ENCODE assay signal across 14 cellular contexts in the genomic region with DNA sequence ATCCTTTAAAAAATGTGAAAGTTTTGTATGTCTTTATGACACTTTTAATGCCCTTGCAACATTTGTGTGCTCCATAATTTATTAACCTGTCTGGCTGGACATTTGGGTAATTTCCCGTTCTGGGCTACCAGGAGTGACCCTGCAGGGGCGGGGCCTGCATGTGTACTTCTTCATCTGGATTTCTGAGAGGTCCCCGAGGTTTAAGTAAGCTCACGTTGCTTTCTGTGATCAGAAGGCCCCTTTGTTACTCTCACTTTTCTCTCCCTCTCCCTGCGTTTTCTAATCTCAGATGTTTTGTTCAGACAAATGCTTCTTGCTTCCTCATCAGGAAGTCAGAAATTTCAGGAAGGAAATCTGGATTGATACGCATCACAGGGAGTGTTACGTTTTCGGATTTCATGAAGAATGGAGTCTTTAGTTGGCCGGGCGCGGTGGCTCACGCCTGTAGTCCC.
A peak's percentile ranks its signal among the peaks of the same experiment; 100 is the strongest.
DNase-seq lines count a peak whose midpoint lies in the region; ATAC-seq and TF ChIP-seq lines count a peak whose summit lies in the region.
"Had no signal": no experiment of that assay in that cellular context is flagged by ENCODE, and none has a peak within 500 bp of the region (broad histone marks: within the 10 kb centered on the region; RNA-seq: fewer than 3 reads in every experiment).

No MANE protein-coding gene starts in this region.

- in situ Hi-C loops in gastrocnemius medialis (cut with MboI; ENCODE audit: low sequenced_read_pairs in 4 of 4) = no loop called here

- H3K9ac ChIP-seq in HUES48 (ENCODE audit: low read depth, low read length) = 0 out of 2 replicates have a peak overlapping the region, but pooled peaks have one; percentile 14

- TF ChIP-seq CTCF in breast epithelium (IDR thresholded peaks at IDR 0.05) (no peak), gastrocnemius medialis (IDR thresholded peaks at IDR 0.05 in 4 of 5, conservative IDR thresholded peaks at IDR 0.05 in 1 of 5) (no peak)

- H3K27ac ChIP-seq in HUES48 (ENCODE audit: low read depth, low read length) (peak overlapping the region; percentile 85), breast epithelium (peak overlapping the region; percentile 95 to 96), gastrocnemius medialis (peak overlapping the region; percentile 66 to 96 (median 82))

- H3K9me3 ChIP-seq in HUES48 (ENCODE audit: control insufficient read depth, insufficient read depth, low read length) (no peaks in the 10 kb centered on the region), breast epithelium (no peaks in the 10 kb centered on the region), gastrocnemius medialis (no peaks in the 10 kb centered on the region)
- H3K9me3 ChIP-seq: MG63 had no signal

- H3K36me3 ChIP-seq in HUES48 (ENCODE audit: control insufficient read depth, insufficient read depth, low read length) = no peaks in the 10 kb centered on the region
- no peaks in the 10 kb centered on the region for H3K36me3 ChIP-seq in breast epithelium
- H3K36me3 ChIP-seq in gastrocnemius medialis = peaks cover 0 to 5% of the 10 kb centered on the region in 2 donors
- H3K36me3 ChIP-seq: MG63 had no signal

- H3K4me1 ChIP-seq in HUES48 (ENCODE audit: control insufficient read depth, insufficient read depth, low read length) = peaks cover 14% of the 10 kb centered on the region
- peaks cover 3 to 4% of the 10 kb centered on the region in 2 donors for H3K4me1 ChIP-seq in breast epithelium
- H3K4me1 ChIP-seq in gastrocnemius medialis = peaks cover 16 to 38% of the 10 kb centered on the region in 2 donors

- DNase-seq in breast epithelium (ENCODE audit: low spot score in 2 of 2) (peak in 1 of 2 donors; percentile 62), left colon (peak; percentile 54 to 58), gastrocnemius medialis (no peak), NCI-H1694 (lab: John Stamatoyannopoulos, UW) (no peak), NCI-H2171 (lab: John Stamatoyannopoulos, UW) (no peak)
- DNase-seq: activated CD4-positive, alpha-beta T cell treated with anti-CD3 and anti-CD28 coated beads, Interleukin-2, amount 50 U/mL, for 4 hours; activated effector memory CD4-positive, alpha-beta T cell treated with anti-CD3 and anti-CD28 coated beads, Interleukin-2, amount 50 U/mL, for 16 hours; MG63; natural killer cell; stimulated activated CD4-positive, alpha-beta T cell treated with anti-CD3 and anti-CD28 coated beads, Interleukin-1b, Interleukin-23, amount 100 ng/mL, for 48 hours; SW 1271 had no signal

- TF ChIP-seq POLR2A in breast epithelium (IDR thresholded peaks at IDR 0.05) (no peak), gastrocnemius medialis (IDR thresholded peaks at IDR 0.05) (no peak)

- intact Hi-C loops in breast epithelium (cut with DNase I; ENCODE audit: low total_unique reads) (no loop called here), left colon (cut with DNase I, micrococcal nuclease) (no loop called here), gastrocnemius medialis (cut with DNase I; ENCODE audit: low total_unique reads) (loop anchor here (1.0 kb wide), 1 partner anchor 9 kb away; no protein-coding TSS in a partner anchor)

- H3K4me3 ChIP-seq in HUES48 (ENCODE audit: low read depth, low read length) (no peak overlapping the region), breast epithelium (peak overlapping the region in 1 of 3 donors; percentile 12), gastrocnemius medialis (no peak overlapping the region)
- H3K4me3 ChIP-seq: MG63 had no signal

- H3K27me3 ChIP-seq in HUES48 (ENCODE audit: control insufficient read depth, insufficient read depth, low read length) (no peaks in the 10 kb centered on the region), breast epithelium (no peaks in the 10 kb centered on the region), gastrocnemius medialis (no peaks in the 10 kb centered on the region)
- H3K27me3 ChIP-seq: MG63 had no signal

- ATAC-seq in left colon (peak; percentile 54), gastrocnemius medialis (no peak), HG03025 (IDR thresholded peaks at IDR 0.05; ENCODE audit: low FRiP score, unreplicated experiment) (no peak), HG02981 (IDR thresholded peaks at IDR 0.05; ENCODE audit: unreplicated experiment) (no peak)
- ATAC-seq: natural killer cell had no signal

Comparison
In these comparisons a context has a peak if more than half of its experiments do, and no peak if none do; other contexts are left out.
1. DNase-seq: peak in left colon (2 of 2); none in gastrocnemius medialis (0 of 2), NCI-H1694 (single experiment) and NCI-H2171 (single experiment).
2. Peak in every context shown above with its lines, with median percentiles within 50 percentile points of each other: H3K27ac ChIP-seq.